ENCODE assay signal across 9 cellular contexts in genomic region chr19:23415034-23415433, GRCh38. TPM values are rescaled to one million over a fixed set of nuclear protein-coding genes. Genes with fewer than 3 reads are reported as not detected.
A peak's percentile ranks its signal among the peaks of the same experiment; 100 is the strongest.
DNase-seq lines count a peak whose midpoint lies in the region; ATAC-seq and FAIRE-seq lines count a peak whose summit lies in the region.
"Had no signal": no experiment of that assay in that cellular context is flagged by ENCODE, and none has a peak within 500 bp of the region (broad histone marks: within the 10 kb centered on the region; RNA-seq: fewer than 3 reads in every experiment).

No MANE protein-coding gene starts in this region.

- peaks cover 4% of the 10 kb centered on the region for H3K4me1 Mint-ChIP-seq in T-helper 17 cell

- ATAC-seq in T-helper 17 cell: peak; percentile 23

- H3K9me3 ChIP-seq in T-helper 17 cell (ENCODE audit: control insufficient read depth, low read length, poor library complexity, severe bottlenecking) (no peaks in the 10 kb centered on the region), iPS DF 6.9 (ENCODE audit: control insufficient read depth, insufficient read depth, low read length) (no peaks in the 10 kb centered on the region), small intestine (ENCODE audit: control insufficient read depth, low read depth) (no peaks in the 10 kb centered on the region)

- no peaks in the 10 kb centered on the region for H3K36me3 Mint-ChIP-seq in T-helper 17 cell (ENCODE audit: low read depth)

- H3K27ac ChIP-seq in iPS DF 6.9 (ENCODE audit: low read length) (no peak overlapping the region), small intestine (ENCODE audit: low read depth in 1 of 2, low read length in 1 of 2) (peak overlapping the region; percentile 50 to 66)
- H3K27ac ChIP-seq: 22Rv1 had no signal

- peak; percentile 14 for DNase-seq in DMS53 (lab: John Stamatoyannopoulos, UW)
- DNase-seq in DMS53 treated with DMSO at 0.1 percent for 48 hours (lab: John Stamatoyannopoulos, UW; ENCODE audit: unreplicated experiment): no peak
- DNase-seq in T-helper 17 cell: no peak
- DNase-seq in iPS DF 6.9 (ENCODE audit: low read depth, low spot score): no peak
- DNase-seq in small intestine: peak; percentile 49
- no peak for DNase-seq in pons (ENCODE audit: low spot score)
- no peak for DNase-seq in cerebellar nuclear complex (lab: John Stamatoyannopoulos, UW)
- DNase-seq in NK-92 (lab: John Stamatoyannopoulos, UW; ENCODE audit: unreplicated experiment): no peak

- H3K36me3 ChIP-seq in iPS DF 6.9 (ENCODE audit: control insufficient read depth, insufficient read depth, low read length): no peaks in the 10 kb centered on the region
- H3K36me3 ChIP-seq in small intestine (ENCODE audit: control insufficient read depth in 2 of 2, insufficient read depth in 2 of 2, low read length in 2 of 2): no peaks in the 10 kb centered on the region

- H3K4me3 ChIP-seq in iPS DF 6.9 (ENCODE audit: low read length) (peak overlapping the region; percentile 67; the same call in 1 of the 2 replicates), small intestine (ENCODE audit: low read depth in 1 of 2, low read length in 2 of 2) (peak overlapping the region in 1 of 2 donors; percentile 49)

- peak overlapping the region; percentile 79 for H3K4me3 Mint-ChIP-seq in T-helper 17 cell

- no peak overlapping the region for H3K27ac Mint-ChIP-seq in T-helper 17 cell

- H3K4me1 ChIP-seq in iPS DF 6.9 (ENCODE audit: control insufficient read depth, insufficient read depth, low read length) (no peaks in the 10 kb centered on the region), small intestine (ENCODE audit: control insufficient read depth in 2 of 2, insufficient read depth in 1 of 2, low read depth in 1 of 2, low read length in 1 of 2) (peaks cover 0 to 2% of the 10 kb centered on the region in 2 donors)

- no CpG with 5 or more reads among the region's 13 CpGs for WGBS in iPS DF 6.9 (ENCODE audit: insufficient coverage, insufficient read length)
- 3 to 15% (median 11%) methylated on average over 13 of the region's 13 CpGs for WGBS in small intestine, 3 donors

- peaks cover 28% of the 10 kb centered on the region for H3K27me3 Mint-ChIP-seq in T-helper 17 cell

- no peaks in the 10 kb centered on the region for H3K27me3 ChIP-seq in iPS DF 6.9 (ENCODE audit: control insufficient read depth, insufficient read depth, low read length)
- H3K27me3 ChIP-seq in small intestine (ENCODE audit: control insufficient read depth in 2 of 2, insufficient read depth in 2 of 2, low read length in 2 of 2): no peaks in the 10 kb centered on the region

- no peak for FAIRE-seq in small intestine (lab: Jason Lieb, UNC)

RNA-seq across cellular contexts. Expression of gene ZNF91, which starts 19.8 kb away (rescaled TPM):
- total RNA-seq in T-helper 17 cell: 10 to 100 TPM; 52.9 to 65.6 TPM
- 10 to 100 TPM; 12.4 to 18.3 (median 13.9) TPM for polyA plus RNA-seq in small intestine

Comparison
In these comparisons a context has a peak if more than half of its experiments do, and no peak if none do; other contexts are left out.
1. DNase-seq: peak in DMS53 (single experiment) and small intestine (single experiment); none in DMS53 treated with DMSO at 0.1 percent for 48 hours (single experiment), T-helper 17 cell (0 of 3), iPS DF 6.9 (single experiment), pons (single experiment), cerebellar nuclear complex (0 of 2) and NK-92 (single experiment).